In genomic region chr19:1098177-1099051, GRCh38 we compare ENCODE assay signal across 8 cellular contexts. TPM values are rescaled to one million over a fixed set of nuclear protein-coding genes. Genes with fewer than 3 reads are reported as not detected.
DNase-seq lines count a peak whose midpoint lies in the region; ATAC-seq and TF ChIP-seq lines count a peak whose summit lies in the region.

No MANE protein-coding gene starts in this region.

- no peak for DNase-seq in activated CD8-positive, alpha-beta memory T cell treated with anti-CD3 and anti-CD28 coated beads, Interleukin-2, amount 10 ng/mL, durations not matched to agents 7 days and 5 days
- no peak for DNase-seq in activated CD8-positive, alpha-beta memory T cell treated with anti-CD3 and anti-CD28 coated beads, Interleukin-2, amount 50 U/mL, for 48 hours
- no peak for DNase-seq in activated T-helper 1 cell treated with anti-CD3 and anti-CD28 coated beads, Interleukin-12 subunit alpha, Interleukin-12 subunit beta, Interleukin-2, Interleukin-4 antibody, amounts not matched to agents 30 ng/mL and 10 ng/mL and 1 ng/mL, durations not matched to agents 14 hours and 24 hours and 36 hours (ENCODE audit: low spot score)
- DNase-seq in left lobe of liver (ENCODE audit: low spot score) (peak; percentile 95), thyroid gland (no peak), RPMI8226 (no peak), NCI-H510A treated with DMSO at 0.1 percent for 48 hours (lab: John Stamatoyannopoulos, UW) (no peak), GM10248 (ENCODE audit: extremely low spot score) (no peak)

- no peaks in the 10 kb centered on the region for H3K36me3 ChIP-seq in thyroid gland

- intact Hi-C loops in activated T-helper 1 cell treated with anti-CD3 and anti-CD28 coated beads, Interleukin-12 subunit alpha, Interleukin-12 subunit beta, Interleukin-2, Interleukin-4 antibody, amounts not matched to agents 30 ng/mL and 10 ng/mL and 1 ng/mL, durations not matched to agents 14 hours and 24 hours and 36 hours (cut with micrococcal nuclease), result loop anchor here (1.0 kb wide), 3 partner anchors 21 to 91 kb away; no protein-coding TSS in a partner anchor
- intact Hi-C loops in thyroid gland (cut with DNase I), result no loop called here

- POLR2A ChIA-PET in GM10248 (lab: Yijun Ruan, JAX), result no interaction called here

- H3K4me1 ChIP-seq in thyroid gland, result peaks cover 67 to 79% of the 10 kb centered on the region in 2 donors

- H3K4me3 Mint-ChIP-seq in activated CD8-positive, alpha-beta memory T cell treated with anti-CD3 and anti-CD28 coated beads, Interleukin-2, amount 10 ng/mL, durations not matched to agents 7 days and 5 days, result no peak overlapping the region
- peak overlapping the region; percentile 43 for H3K4me3 Mint-ChIP-seq in activated T-helper 1 cell treated with anti-CD3 and anti-CD28 coated beads, Interleukin-12 subunit alpha, Interleukin-12 subunit beta, Interleukin-2, Interleukin-4 antibody, amounts not matched to agents 30 ng/mL and 10 ng/mL and 1 ng/mL, durations not matched to agents 14 hours and 24 hours and 36 hours

- H3K27ac Mint-ChIP-seq in activated CD8-positive, alpha-beta memory T cell treated with anti-CD3 and anti-CD28 coated beads, Interleukin-2, amount 10 ng/mL, durations not matched to agents 7 days and 5 days, result peak overlapping the region; percentile 33
- H3K27ac Mint-ChIP-seq in activated T-helper 1 cell treated with anti-CD3 and anti-CD28 coated beads, Interleukin-12 subunit alpha, Interleukin-12 subunit beta, Interleukin-2, Interleukin-4 antibody, amounts not matched to agents 30 ng/mL and 10 ng/mL and 1 ng/mL, durations not matched to agents 14 hours and 24 hours and 36 hours, result peak overlapping the region; percentile 78

- no peaks in the 10 kb centered on the region for H3K27me3 ChIP-seq in thyroid gland

- H3K27ac ChIP-seq in thyroid gland, result peak overlapping the region; percentile 67 to 96 (median 80)

- H3K9me3 Mint-ChIP-seq in activated CD8-positive, alpha-beta memory T cell treated with anti-CD3 and anti-CD28 coated beads, Interleukin-2, amount 10 ng/mL, durations not matched to agents 7 days and 5 days (ENCODE audit: low read depth), result peaks cover 3% of the 10 kb centered on the region
- peaks cover 8% of the 10 kb centered on the region for H3K9me3 Mint-ChIP-seq in activated T-helper 1 cell treated with anti-CD3 and anti-CD28 coated beads, Interleukin-12 subunit alpha, Interleukin-12 subunit beta, Interleukin-2, Interleukin-4 antibody, amounts not matched to agents 30 ng/mL and 10 ng/mL and 1 ng/mL, durations not matched to agents 14 hours and 24 hours and 36 hours

- WGBS in thyroid gland, 2 donors, result 67 to 70% methylated on average over 14 to 15 of the region's 15 CpGs

- TF ChIP-seq POLR2A in thyroid gland (IDR thresholded peaks at IDR 0.05), result no peak

- no peak for TF ChIP-seq CTCF in thyroid gland (IDR thresholded peaks at IDR 0.05)
- TF ChIP-seq CTCF in GM10248 (IDR thresholded peaks at IDR 0.05; ENCODE audit: control extremely low read depth, extremely low read depth, low read depth, missing control alignments), result no peak

- no peaks in the 10 kb centered on the region for H3K27me3 Mint-ChIP-seq in activated CD8-positive, alpha-beta memory T cell treated with anti-CD3 and anti-CD28 coated beads, Interleukin-2, amount 10 ng/mL, durations not matched to agents 7 days and 5 days
- H3K27me3 Mint-ChIP-seq in activated T-helper 1 cell treated with anti-CD3 and anti-CD28 coated beads, Interleukin-12 subunit alpha, Interleukin-12 subunit beta, Interleukin-2, Interleukin-4 antibody, amounts not matched to agents 30 ng/mL and 10 ng/mL and 1 ng/mL, durations not matched to agents 14 hours and 24 hours and 36 hours (ENCODE audit: insufficient read depth), result peaks cover 2% of the 10 kb centered on the region

- H3K4me1 Mint-ChIP-seq in activated CD8-positive, alpha-beta memory T cell treated with anti-CD3 and anti-CD28 coated beads, Interleukin-2, amount 10 ng/mL, durations not matched to agents 7 days and 5 days, result peaks cover 68% of the 10 kb centered on the region
- peaks cover 58% of the 10 kb centered on the region for H3K4me1 Mint-ChIP-seq in activated T-helper 1 cell treated with anti-CD3 and anti-CD28 coated beads, Interleukin-12 subunit alpha, Interleukin-12 subunit beta, Interleukin-2, Interleukin-4 antibody, amounts not matched to agents 30 ng/mL and 10 ng/mL and 1 ng/mL, durations not matched to agents 14 hours and 24 hours and 36 hours (ENCODE audit: low read depth)

- ATAC-seq in activated CD8-positive, alpha-beta memory T cell treated with anti-CD3 and anti-CD28 coated beads, Interleukin-2, amount 10 ng/mL, durations not matched to agents 7 days and 5 days, result no peak
- peak; percentile 62 for ATAC-seq in left lobe of liver

- peaks cover 11% of the 10 kb centered on the region for H3K36me3 Mint-ChIP-seq in activated CD8-positive, alpha-beta memory T cell treated with anti-CD3 and anti-CD28 coated beads, Interleukin-2, amount 10 ng/mL, durations not matched to agents 7 days and 5 days
- H3K36me3 Mint-ChIP-seq in activated T-helper 1 cell treated with anti-CD3 and anti-CD28 coated beads, Interleukin-12 subunit alpha, Interleukin-12 subunit beta, Interleukin-2, Interleukin-4 antibody, amounts not matched to agents 30 ng/mL and 10 ng/mL and 1 ng/mL, durations not matched to agents 14 hours and 24 hours and 36 hours (ENCODE audit: low read depth), result peaks cover 9% of the 10 kb centered on the region

- no peaks in the 10 kb centered on the region for H3K9me3 ChIP-seq in thyroid gland

- CTCF ChIA-PET in activated CD8-positive, alpha-beta memory T cell treated with anti-CD3 and anti-CD28 coated beads, Interleukin-2, amount 10 ng/mL, durations not matched to agents 7 days and 5 days (lab: Charles Lee), result interaction anchor here (2.4 kb wide), 1 partner anchor 67 kb away, joined by 4 read pairs; no protein-coding TSS in a partner anchor
- CTCF ChIA-PET in GM10248 (lab: Yijun Ruan, JAX), result interaction anchor here (1.2 to 2.8 kb wide), 2 partner anchors 41 to 146 kb away, joined by 3 to 9 read pairs; no protein-coding TSS in a partner anchor

- no peak overlapping the region for H3K4me3 ChIP-seq in thyroid gland (replicated peaks in 1 of 3)

RNA-seq across cellular contexts. Expression of gene POLR2E, which starts 3.2 kb away (rescaled TPM):
- total RNA-seq in activated CD8-positive, alpha-beta memory T cell treated with anti-CD3 and anti-CD28 coated beads, Interleukin-2, amount 10 ng/mL, durations not matched to agents 7 days and 5 days, result 100 to 1,000 TPM; 173 to 206 TPM
- 265 and 282 TPM in 2 replicates for total RNA-seq in activated T-helper 1 cell treated with anti-CD3 and anti-CD28 coated beads, Interleukin-12 subunit alpha, Interleukin-12 subunit beta, Interleukin-2, Interleukin-4 antibody, amounts not matched to agents 30 ng/mL and 10 ng/mL and 1 ng/mL, durations not matched to agents 14 hours and 24 hours and 36 hours
- total RNA-seq in left lobe of liver (143 TPM), thyroid gland (100 to 1,000 TPM in 3 of 4 donors, 10 to 100 TPM in 1; 87.6 to 264 (median 163) TPM)

RNA-seq across cellular contexts. Expression of gene GPX4, which starts 5.4 kb away (rescaled TPM):
- total RNA-seq in activated CD8-positive, alpha-beta memory T cell treated with anti-CD3 and anti-CD28 coated beads, Interleukin-2, amount 10 ng/mL, durations not matched to agents 7 days and 5 days, result 100 to 1,000 TPM; 143 to 217 TPM
- total RNA-seq in activated T-helper 1 cell treated with anti-CD3 and anti-CD28 coated beads, Interleukin-12 subunit alpha, Interleukin-12 subunit beta, Interleukin-2, Interleukin-4 antibody, amounts not matched to agents 30 ng/mL and 10 ng/mL and 1 ng/mL, durations not matched to agents 14 hours and 24 hours and 36 hours, result 236 and 241 TPM in 2 replicates
- total RNA-seq in left lobe of liver, result 247 TPM
- 100 to 1,000 TPM; 350 to 485 (median 414) TPM for total RNA-seq in thyroid gland

RNA-seq across cellular contexts. Expression of gene ARHGAP45, which starts 31.4 kb away (rescaled TPM):
- total RNA-seq in activated CD8-positive, alpha-beta memory T cell treated with anti-CD3 and anti-CD28 coated beads, Interleukin-2, amount 10 ng/mL, durations not matched to agents 7 days and 5 days, result 100 to 1,000 TPM; 361 to 481 TPM
- 201 and 202 TPM in 2 replicates for total RNA-seq in activated T-helper 1 cell treated with anti-CD3 and anti-CD28 coated beads, Interleukin-12 subunit alpha, Interleukin-12 subunit beta, Interleukin-2, Interleukin-4 antibody, amounts not matched to agents 30 ng/mL and 10 ng/mL and 1 ng/mL, durations not matched to agents 14 hours and 24 hours and 36 hours
- total RNA-seq in left lobe of liver (5.1 TPM), thyroid gland (10 to 100 TPM; 11.5 to 19.8 (median 14.4) TPM)

RNA-seq across cellular contexts. Expression of gene ABCA7, which starts 58.5 kb away (rescaled TPM):
- 10 to 100 TPM; 62.7 to 72.9 TPM for total RNA-seq in activated CD8-positive, alpha-beta memory T cell treated with anti-CD3 and anti-CD28 coated beads, Interleukin-2, amount 10 ng/mL, durations not matched to agents 7 days and 5 days
- total RNA-seq in activated T-helper 1 cell treated with anti-CD3 and anti-CD28 coated beads, Interleukin-12 subunit alpha, Interleukin-12 subunit beta, Interleukin-2, Interleukin-4 antibody, amounts not matched to agents 30 ng/mL and 10 ng/mL and 1 ng/mL, durations not matched to agents 14 hours and 24 hours and 36 hours, result 15.8 and 18.3 TPM in 2 replicates
- total RNA-seq in left lobe of liver (10.4 TPM), thyroid gland (10 to 100 TPM; 15.5 to 58.7 (median 29.8) TPM)
